1 cellular context compared by ENCODE assay signal in the genomic region with DNA sequence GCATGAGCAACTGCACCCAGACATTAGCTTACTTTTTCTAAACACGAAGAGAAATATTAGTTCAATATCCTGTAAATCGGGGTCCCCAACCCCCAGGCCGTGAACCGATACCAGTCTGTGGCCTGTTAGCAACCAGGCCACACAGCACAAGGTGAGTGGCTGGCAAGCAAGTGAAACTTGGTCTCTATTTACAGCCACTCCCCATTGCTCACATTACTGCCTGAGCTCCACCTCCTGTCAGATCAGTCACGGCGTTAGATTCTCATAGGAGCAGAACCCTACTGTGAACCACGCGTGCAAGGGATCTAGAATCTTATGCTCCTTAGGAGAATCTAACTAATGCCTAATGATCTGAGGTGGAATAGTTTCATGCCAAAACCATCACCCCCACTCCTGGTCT.
TF ChIP-seq lines count a peak whose summit lies in the region.

No MANE protein-coding gene starts in this region.

TF ChIP-seq in IMR-90, 13 proteins besides CTCF, POLR2A, EP300 and RAD21:
- TF ChIP-seq SMC3 (IDR thresholded peaks at IDR 0.05; ENCODE audit: low read depth, low read length): no peak
- no peak for TF ChIP-seq NFE2L2 (IDR thresholded peaks at IDR 0.05; ENCODE audit: low read depth, low read length)
- TF ChIP-seq, protein P1, sequence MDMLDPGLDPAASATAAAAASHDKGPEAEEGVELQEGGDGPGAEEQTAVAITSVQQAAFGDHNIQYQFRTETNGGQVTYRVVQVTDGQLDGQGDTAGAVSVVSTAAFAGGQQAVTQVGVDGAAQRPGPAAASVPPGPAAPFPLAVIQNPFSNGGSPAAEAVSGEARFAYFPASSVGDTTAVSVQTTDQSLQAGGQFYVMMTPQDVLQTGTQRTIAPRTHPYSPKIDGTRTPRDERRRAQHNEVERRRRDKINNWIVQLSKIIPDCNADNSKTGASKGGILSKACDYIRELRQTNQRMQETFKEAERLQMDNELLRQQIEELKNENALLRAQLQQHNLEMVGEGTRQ (IDR thresholded peaks at IDR 0.05; ENCODE audit: low read depth, low read length): no peak
- TF ChIP-seq MAZ (IDR thresholded peaks at IDR 0.05; ENCODE audit: borderline replicate concordance, low read depth, low read length): no peak
- TF ChIP-seq, protein P2, sequence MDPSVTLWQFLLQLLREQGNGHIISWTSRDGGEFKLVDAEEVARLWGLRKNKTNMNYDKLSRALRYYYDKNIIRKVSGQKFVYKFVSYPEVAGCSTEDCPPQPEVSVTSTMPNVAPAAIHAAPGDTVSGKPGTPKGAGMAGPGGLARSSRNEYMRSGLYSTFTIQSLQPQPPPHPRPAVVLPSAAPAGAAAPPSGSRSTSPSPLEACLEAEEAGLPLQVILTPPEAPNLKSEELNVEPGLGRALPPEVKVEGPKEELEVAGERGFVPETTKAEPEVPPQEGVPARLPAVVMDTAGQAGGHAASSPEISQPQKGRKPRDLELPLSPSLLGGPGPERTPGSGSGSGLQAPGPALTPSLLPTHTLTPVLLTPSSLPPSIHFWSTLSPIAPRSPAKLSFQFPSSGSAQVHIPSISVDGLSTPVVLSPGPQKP (IDR thresholded peaks at IDR 0.05; ENCODE audit: borderline replicate concordance, low read depth, low read length): no peak
- no peak for TF ChIP-seq CHD1 (IDR thresholded peaks at IDR 0.05; ENCODE audit: low read depth, low read length)
